2 cellular contexts compared by ENCODE assay signal in the genomic region with DNA sequence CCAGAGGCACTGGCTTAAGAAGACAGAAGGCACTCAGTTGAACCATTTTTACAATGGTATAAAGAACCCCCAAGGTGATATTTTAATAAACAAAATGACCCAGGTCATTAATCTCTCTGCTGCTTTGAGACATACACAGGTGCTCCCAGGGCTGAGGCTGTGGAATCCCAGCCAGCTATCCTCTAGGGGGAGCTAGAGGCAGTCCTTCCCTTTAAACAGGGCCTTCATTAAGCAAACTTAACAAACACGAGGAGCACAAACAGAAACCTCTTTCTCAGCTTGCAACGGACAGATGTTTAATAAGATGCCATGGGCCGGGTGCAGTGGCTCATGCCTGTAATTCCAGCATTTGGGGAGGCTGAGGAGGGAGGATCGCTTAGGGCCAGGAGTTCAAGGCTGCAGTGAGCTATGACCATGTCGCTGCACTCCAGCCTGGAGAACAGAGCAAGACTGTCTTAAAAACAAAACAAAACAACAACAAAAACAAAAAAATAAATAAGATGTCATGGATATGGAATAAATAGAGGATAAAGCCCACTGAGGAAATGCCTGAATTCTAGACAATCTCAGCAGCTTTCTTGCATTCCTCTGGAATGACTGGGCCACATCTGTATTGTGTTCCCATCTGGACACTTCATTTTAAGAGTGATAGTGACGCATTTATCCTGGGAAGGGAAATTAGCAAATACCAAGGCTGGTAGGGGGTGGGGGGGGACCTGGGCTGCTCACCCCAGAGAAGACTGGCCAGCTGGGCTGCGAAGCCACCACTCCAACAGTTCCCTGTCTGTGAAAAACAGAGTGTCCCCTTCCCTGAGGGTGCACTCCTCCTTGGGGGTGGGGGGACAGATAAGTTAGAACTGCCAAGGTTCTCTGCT.
A peak's percentile ranks its signal among the peaks of the same experiment; 100 is the strongest.
TF ChIP-seq lines count a peak whose summit lies in the region.

No MANE protein-coding gene starts in this region.

TF ChIP-seq in IMR-90, 13 proteins besides CTCF, POLR2A, EP300 and RAD21:
- TF ChIP-seq BHLHE40 (IDR thresholded peaks at IDR 0.05; ENCODE audit: low read depth, low read length) (0 out of 2 replicates have a peak, but pooled peaks have one; percentile 13), RCOR1 (IDR thresholded peaks at IDR 0.05; ENCODE audit: insufficient replicate concordance, low read length) (peak; percentile 29), SMC3 (IDR thresholded peaks at IDR 0.05; ENCODE audit: low read depth, low read length) (peak; percentile 63), RFX5 (IDR thresholded peaks at IDR 0.05; ENCODE audit: low read depth, low read length) (no peak), CEBPB (IDR thresholded peaks at IDR 0.05; ENCODE audit: low read depth, low read length) (0 out of 2 replicates have a peak, but pooled peaks have one; percentile 13), MAZ (IDR thresholded peaks at IDR 0.05; ENCODE audit: borderline replicate concordance, low read depth, low read length) (no peak), CHD1 (IDR thresholded peaks at IDR 0.05; ENCODE audit: low read depth, low read length) (no peak), FOS (IDR thresholded peaks at IDR 0.05; ENCODE audit: low read depth, low read length) (peak; percentile 56; the same call in 1 of the 2 replicates), NFE2L2 (IDR thresholded peaks at IDR 0.05; ENCODE audit: low read depth, low read length) (no peak), MAFK (IDR thresholded peaks at IDR 0.05; ENCODE audit: low read depth, low read length) (no peak), MXI1 (IDR thresholded peaks at IDR 0.05; ENCODE audit: borderline replicate concordance, low read depth, low read length) (no peak)
- TF ChIP-seq, protein P1, sequence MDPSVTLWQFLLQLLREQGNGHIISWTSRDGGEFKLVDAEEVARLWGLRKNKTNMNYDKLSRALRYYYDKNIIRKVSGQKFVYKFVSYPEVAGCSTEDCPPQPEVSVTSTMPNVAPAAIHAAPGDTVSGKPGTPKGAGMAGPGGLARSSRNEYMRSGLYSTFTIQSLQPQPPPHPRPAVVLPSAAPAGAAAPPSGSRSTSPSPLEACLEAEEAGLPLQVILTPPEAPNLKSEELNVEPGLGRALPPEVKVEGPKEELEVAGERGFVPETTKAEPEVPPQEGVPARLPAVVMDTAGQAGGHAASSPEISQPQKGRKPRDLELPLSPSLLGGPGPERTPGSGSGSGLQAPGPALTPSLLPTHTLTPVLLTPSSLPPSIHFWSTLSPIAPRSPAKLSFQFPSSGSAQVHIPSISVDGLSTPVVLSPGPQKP (IDR thresholded peaks at IDR 0.05; ENCODE audit: borderline replicate concordance, low read depth, low read length), result no peak
- TF ChIP-seq, protein P2, sequence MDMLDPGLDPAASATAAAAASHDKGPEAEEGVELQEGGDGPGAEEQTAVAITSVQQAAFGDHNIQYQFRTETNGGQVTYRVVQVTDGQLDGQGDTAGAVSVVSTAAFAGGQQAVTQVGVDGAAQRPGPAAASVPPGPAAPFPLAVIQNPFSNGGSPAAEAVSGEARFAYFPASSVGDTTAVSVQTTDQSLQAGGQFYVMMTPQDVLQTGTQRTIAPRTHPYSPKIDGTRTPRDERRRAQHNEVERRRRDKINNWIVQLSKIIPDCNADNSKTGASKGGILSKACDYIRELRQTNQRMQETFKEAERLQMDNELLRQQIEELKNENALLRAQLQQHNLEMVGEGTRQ (IDR thresholded peaks at IDR 0.05; ENCODE audit: low read depth, low read length), result no peak

TF ChIP-seq in neural cell, 6 proteins besides CTCF, POLR2A, EP300 and RAD21 (continued from another document):
- no peak for TF ChIP-seq EZH2 (IDR thresholded peaks at IDR 0.05; ENCODE audit: borderline replicate concordance, insufficient read depth, low read length, poor library complexity, severe bottlenecking)
- TF ChIP-seq POLR2AphosphoS5 (IDR thresholded peaks at IDR 0.05), result no peak
- TF ChIP-seq MXI1 (conservative IDR thresholded peaks at IDR 0.05; ENCODE audit: poor library complexity, severe bottlenecking), result no peak
- TF ChIP-seq, protein P3, sequence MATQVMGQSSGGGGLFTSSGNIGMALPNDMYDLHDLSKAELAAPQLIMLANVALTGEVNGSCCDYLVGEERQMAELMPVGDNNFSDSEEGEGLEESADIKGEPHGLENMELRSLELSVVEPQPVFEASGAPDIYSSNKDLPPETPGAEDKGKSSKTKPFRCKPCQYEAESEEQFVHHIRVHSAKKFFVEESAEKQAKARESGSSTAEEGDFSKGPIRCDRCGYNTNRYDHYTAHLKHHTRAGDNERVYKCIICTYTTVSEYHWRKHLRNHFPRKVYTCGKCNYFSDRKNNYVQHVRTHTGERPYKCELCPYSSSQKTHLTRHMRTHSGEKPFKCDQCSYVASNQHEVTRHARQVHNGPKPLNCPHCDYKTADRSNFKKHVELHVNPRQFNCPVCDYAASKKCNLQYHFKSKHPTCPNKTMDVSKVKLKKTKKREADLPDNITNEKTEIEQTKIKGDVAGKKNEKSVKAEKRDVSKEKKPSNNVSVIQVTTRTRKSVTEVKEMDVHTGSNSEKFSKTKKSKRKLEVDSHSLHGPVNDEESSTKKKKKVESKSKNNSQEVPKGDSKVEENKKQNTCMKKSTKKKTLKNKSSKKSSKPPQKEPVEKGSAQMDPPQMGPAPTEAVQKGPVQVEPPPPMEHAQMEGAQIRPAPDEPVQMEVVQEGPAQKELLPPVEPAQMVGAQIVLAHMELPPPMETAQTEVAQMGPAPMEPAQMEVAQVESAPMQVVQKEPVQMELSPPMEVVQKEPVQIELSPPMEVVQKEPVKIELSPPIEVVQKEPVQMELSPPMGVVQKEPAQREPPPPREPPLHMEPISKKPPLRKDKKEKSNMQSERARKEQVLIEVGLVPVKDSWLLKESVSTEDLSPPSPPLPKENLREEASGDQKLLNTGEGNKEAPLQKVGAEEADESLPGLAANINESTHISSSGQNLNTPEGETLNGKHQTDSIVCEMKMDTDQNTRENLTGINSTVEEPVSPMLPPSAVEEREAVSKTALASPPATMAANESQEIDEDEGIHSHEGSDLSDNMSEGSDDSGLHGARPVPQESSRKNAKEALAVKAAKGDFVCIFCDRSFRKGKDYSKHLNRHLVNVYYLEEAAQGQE (IDR thresholded peaks at IDR 0.05; ENCODE audit: borderline replicate concordance), result no peak
